In the genomic region with DNA sequence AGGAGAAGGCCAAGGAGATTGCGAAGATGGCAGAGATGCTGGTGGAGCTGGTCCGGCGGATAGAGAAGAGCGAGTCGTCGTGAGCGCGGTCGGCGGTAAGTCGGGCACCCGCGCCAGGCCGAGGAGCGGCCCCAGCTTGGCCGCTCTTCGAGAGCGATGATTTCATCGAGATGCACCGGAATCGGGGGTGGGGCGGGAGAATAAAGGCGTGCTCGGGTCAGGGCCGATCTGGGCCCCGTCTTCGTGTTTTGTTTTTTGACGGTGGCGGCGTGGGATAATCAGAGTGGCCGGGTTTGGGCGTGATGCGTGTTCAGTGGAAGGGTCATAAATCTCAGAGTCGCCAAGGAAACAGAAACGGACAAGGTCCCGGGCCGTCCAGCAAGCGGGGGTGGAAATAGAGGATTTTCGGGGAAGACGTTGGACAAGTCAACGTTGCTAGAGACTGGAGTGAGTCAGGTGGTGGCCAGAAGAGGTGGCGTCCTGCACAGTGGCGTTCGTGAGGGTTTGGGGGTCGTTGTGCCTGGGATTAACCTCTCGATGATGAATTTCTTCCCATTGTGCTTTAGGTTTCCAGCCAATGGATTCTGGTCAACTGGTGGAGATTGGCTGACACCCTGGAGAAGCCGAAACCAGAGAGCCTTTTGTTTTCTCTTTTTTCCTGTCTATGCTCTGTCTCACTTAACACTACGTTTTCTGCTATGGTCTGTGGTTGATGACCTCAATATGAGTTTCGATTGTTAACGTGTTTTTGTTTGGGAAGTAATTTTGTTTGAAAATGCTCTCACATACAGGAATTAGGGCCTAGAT, we compare ENCODE assay signal across 1 cellular context.
A peak's percentile ranks its signal among the peaks of the same experiment; 100 is the strongest.
TF ChIP-seq lines count a peak whose summit lies in the region.

No MANE protein-coding gene starts in this region.

TF ChIP-seq in WTC11, 78 proteins besides CTCF, POLR2A, EP300 and RAD21 (continued from another document):
- TF ChIP-seq SOX15 (CRISPR knock-in tag; IDR thresholded peaks at IDR 0.05), result no peak
- no peak for TF ChIP-seq ZNF416 (CRISPR knock-in tag; IDR thresholded peaks at IDR 0.05)
- TF ChIP-seq MXD4 (CRISPR knock-in tag; IDR thresholded peaks at IDR 0.05; ENCODE audit: borderline replicate concordance), result no peak
- TF ChIP-seq RELA (CRISPR knock-in tag; IDR thresholded peaks at IDR 0.05; ENCODE audit: borderline replicate concordance), result peak; percentile 67; the same call in 1 of the 2 replicates
- no peak for TF ChIP-seq HMGA2 (CRISPR knock-in tag; IDR thresholded peaks at IDR 0.05)
- TF ChIP-seq PREB (CRISPR knock-in tag; IDR thresholded peaks at IDR 0.05; ENCODE audit: borderline replicate concordance), result no peak
- no peak for TF ChIP-seq ELF4 (CRISPR knock-in tag; IDR thresholded peaks at IDR 0.05; ENCODE audit: low read depth)
- no peak for TF ChIP-seq ZNF219 (CRISPR knock-in tag; IDR thresholded peaks at IDR 0.05; ENCODE audit: borderline replicate concordance)
- no peak for TF ChIP-seq KAT7 (CRISPR knock-in tag; IDR thresholded peaks at IDR 0.05; ENCODE audit: borderline replicate concordance)
- TF ChIP-seq ESRRA (CRISPR knock-in tag; IDR thresholded peaks at IDR 0.05; ENCODE audit: borderline replicate concordance), result no peak
- TF ChIP-seq ETV6 (CRISPR knock-in tag; IDR thresholded peaks at IDR 0.05), result no peak
- no peak for TF ChIP-seq TP53 (CRISPR knock-in tag; IDR thresholded peaks at IDR 0.05)
- TF ChIP-seq, protein P1, sequence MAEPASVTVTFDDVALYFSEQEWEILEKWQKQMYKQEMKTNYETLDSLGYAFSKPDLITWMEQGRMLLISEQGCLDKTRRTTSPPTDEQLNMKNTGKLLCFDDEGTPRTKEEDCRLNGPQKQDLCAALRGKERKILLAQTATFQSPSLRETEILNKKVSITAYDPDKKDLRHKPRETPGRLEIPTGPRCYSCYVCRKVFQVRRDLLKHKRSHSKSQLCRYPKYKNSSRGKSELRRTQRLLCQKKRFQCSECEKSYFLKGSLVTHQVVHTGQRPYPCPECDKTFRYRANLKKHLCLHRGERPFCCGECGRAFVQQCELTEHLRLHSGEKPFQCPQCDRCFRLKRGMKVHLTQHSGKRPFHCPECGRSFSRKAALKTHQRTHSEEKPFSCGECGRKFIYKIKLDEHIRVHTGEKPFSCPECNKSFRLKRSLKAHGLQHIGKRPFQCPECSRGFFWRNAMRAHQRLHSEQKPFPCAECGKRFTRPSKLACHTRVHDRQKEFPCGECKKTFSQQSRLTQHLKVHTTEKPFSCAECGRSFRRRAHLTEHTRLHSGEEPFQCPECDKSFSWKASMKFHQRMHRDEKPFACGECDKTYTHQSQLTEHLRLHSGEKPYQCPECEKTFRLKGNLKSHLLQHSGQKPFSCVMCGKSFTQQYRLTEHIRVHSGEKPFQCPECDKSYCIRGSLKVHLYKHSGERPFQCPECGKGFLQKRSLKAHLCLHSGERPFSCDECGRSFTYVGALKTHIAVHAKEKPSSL (CRISPR knock-in tag; conservative IDR thresholded peaks at IDR 0.05), result no peak
- TF ChIP-seq ATF1 (CRISPR knock-in tag; IDR thresholded peaks at IDR 0.05), result no peak
- TF ChIP-seq, protein P2, sequence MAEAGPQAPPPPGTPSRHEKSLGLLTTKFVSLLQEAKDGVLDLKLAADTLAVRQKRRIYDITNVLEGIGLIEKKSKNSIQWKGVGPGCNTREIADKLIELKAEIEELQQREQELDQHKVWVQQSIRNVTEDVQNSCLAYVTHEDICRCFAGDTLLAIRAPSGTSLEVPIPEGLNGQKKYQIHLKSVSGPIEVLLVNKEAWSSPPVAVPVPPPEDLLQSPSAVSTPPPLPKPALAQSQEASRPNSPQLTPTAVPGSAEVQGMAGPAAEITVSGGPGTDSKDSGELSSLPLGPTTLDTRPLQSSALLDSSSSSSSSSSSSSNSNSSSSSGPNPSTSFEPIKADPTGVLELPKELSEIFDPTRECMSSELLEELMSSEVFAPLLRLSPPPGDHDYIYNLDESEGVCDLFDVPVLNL (CRISPR knock-in tag; IDR thresholded peaks at IDR 0.05; ENCODE audit: borderline replicate concordance, low read depth), result no peak
- TF ChIP-seq TEAD4 (CRISPR knock-in tag; IDR thresholded peaks at IDR 0.05), result no peak
- TF ChIP-seq TCF7 (CRISPR knock-in tag; IDR thresholded peaks at IDR 0.05; ENCODE audit: low read depth), result no peak
- TF ChIP-seq GRHL2 (CRISPR knock-in tag; IDR thresholded peaks at IDR 0.05; ENCODE audit: insufficient replicate concordance, severe bottlenecking), result no peak
- no peak for TF ChIP-seq NFYB (CRISPR knock-in tag; conservative IDR thresholded peaks at IDR 0.05; ENCODE audit: low read depth)
- TF ChIP-seq, protein P3, sequence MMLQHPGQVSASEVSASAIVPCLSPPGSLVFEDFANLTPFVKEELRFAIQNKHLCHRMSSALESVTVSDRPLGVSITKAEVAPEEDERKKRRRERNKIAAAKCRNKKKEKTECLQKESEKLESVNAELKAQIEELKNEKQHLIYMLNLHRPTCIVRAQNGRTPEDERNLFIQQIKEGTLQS (CRISPR knock-in tag; conservative IDR thresholded peaks at IDR 0.05), result no peak
- TF ChIP-seq, protein P4, sequence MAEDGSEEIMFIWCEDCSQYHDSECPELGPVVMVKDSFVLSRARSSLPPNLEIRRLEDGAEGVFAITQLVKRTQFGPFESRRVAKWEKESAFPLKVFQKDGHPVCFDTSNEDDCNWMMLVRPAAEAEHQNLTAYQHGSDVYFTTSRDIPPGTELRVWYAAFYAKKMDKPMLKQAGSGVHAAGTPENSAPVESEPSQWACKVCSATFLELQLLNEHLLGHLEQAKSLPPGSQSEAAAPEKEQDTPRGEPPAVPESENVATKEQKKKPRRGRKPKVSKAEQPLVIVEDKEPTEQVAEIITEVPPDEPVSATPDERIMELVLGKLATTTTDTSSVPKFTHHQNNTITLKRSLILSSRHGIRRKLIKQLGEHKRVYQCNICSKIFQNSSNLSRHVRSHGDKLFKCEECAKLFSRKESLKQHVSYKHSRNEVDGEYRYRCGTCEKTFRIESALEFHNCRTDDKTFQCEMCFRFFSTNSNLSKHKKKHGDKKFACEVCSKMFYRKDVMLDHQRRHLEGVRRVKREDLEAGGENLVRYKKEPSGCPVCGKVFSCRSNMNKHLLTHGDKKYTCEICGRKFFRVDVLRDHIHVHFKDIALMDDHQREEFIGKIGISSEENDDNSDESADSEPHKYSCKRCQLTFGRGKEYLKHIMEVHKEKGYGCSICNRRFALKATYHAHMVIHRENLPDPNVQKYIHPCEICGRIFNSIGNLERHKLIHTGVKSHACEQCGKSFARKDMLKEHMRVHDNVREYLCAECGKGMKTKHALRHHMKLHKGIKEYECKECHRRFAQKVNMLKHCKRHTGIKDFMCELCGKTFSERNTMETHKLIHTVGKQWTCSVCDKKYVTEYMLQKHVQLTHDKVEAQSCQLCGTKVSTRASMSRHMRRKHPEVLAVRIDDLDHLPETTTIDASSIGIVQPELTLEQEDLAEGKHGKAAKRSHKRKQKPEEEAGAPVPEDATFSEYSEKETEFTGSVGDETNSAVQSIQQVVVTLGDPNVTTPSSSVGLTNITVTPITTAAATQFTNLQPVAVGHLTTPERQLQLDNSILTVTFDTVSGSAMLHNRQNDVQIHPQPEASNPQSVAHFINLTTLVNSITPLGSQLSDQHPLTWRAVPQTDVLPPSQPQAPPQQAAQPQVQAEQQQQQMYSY (CRISPR knock-in tag; IDR thresholded peaks at IDR 0.05), result 0 out of 2 replicates have a peak, but pooled peaks have one; percentile 2
- TF ChIP-seq, protein P5, sequence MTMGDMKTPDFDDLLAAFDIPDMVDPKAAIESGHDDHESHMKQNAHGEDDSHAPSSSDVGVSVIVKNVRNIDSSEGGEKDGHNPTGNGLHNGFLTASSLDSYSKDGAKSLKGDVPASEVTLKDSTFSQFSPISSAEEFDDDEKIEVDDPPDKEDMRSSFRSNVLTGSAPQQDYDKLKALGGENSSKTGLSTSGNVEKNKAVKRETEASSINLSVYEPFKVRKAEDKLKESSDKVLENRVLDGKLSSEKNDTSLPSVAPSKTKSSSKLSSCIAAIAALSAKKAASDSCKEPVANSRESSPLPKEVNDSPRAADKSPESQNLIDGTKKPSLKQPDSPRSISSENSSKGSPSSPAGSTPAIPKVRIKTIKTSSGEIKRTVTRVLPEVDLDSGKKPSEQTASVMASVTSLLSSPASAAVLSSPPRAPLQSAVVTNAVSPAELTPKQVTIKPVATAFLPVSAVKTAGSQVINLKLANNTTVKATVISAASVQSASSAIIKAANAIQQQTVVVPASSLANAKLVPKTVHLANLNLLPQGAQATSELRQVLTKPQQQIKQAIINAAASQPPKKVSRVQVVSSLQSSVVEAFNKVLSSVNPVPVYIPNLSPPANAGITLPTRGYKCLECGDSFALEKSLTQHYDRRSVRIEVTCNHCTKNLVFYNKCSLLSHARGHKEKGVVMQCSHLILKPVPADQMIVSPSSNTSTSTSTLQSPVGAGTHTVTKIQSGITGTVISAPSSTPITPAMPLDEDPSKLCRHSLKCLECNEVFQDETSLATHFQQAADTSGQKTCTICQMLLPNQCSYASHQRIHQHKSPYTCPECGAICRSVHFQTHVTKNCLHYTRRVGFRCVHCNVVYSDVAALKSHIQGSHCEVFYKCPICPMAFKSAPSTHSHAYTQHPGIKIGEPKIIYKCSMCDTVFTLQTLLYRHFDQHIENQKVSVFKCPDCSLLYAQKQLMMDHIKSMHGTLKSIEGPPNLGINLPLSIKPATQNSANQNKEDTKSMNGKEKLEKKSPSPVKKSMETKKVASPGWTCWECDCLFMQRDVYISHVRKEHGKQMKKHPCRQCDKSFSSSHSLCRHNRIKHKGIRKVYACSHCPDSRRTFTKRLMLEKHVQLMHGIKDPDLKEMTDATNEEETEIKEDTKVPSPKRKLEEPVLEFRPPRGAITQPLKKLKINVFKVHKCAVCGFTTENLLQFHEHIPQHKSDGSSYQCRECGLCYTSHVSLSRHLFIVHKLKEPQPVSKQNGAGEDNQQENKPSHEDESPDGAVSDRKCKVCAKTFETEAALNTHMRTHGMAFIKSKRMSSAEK (CRISPR knock-in tag; IDR thresholded peaks at IDR 0.05; ENCODE audit: borderline replicate concordance), result no peak
- TF ChIP-seq RORB (CRISPR knock-in tag; IDR thresholded peaks at IDR 0.05), result no peak
